In genomic region chr2:236888766-236889035, GRCh38 we compare ENCODE assay signal across 20 cellular contexts.
DNase-seq lines count a peak whose midpoint lies in the region; ATAC-seq, FAIRE-seq and TF ChIP-seq lines count a peak whose summit lies in the region.
"Had no signal": no experiment of that assay in that cellular context is flagged by ENCODE, and none has a peak within 500 bp of the region (broad histone marks: within the 10 kb centered on the region; RNA-seq: fewer than 3 reads in every experiment).

No MANE protein-coding gene starts in this region.

- H3K79me2 ChIP-seq in HepG2 (ENCODE audit: insufficient read depth, low read length) = no peaks in the 10 kb centered on the region
- no peaks in the 10 kb centered on the region for H3K79me2 ChIP-seq in smooth muscle cell (ENCODE audit: low read depth)

- no TSS peak for BruUV-seq in HepG2 (replicated peaks; lab: Mats Ljungman, UMichigan)

- H3K27me3 ChIP-seq in liver (ENCODE audit: control insufficient read depth in 4 of 4, insufficient read depth in 4 of 4, low read length in 3 of 4) = no peaks in the 10 kb centered on the region
- H3K27me3 ChIP-seq in HepG2 (ENCODE audit: control insufficient read depth in 1 of 2, insufficient read depth in 2 of 2, low read length in 2 of 2) = peaks cover 2 to 17% of the 10 kb centered on the region in 2 experiments; a peak in 2 of 5 replicates
- H3K27me3 ChIP-seq in muscle layer of colon (ENCODE audit: control insufficient read depth in 1 of 2, insufficient read depth in 2 of 2, low read length in 2 of 2) = no peaks in the 10 kb centered on the region
- no peaks in the 10 kb centered on the region for H3K27me3 ChIP-seq in smooth muscle cell (ENCODE audit: low read depth)

- no peak for ATAC-seq in HepG2
- no peak for ATAC-seq in GM18511 (IDR thresholded peaks at IDR 0.05; ENCODE audit: unreplicated experiment)
- ATAC-seq: A549 had no signal

- H3F3A ChIP-seq in smooth muscle cell (ENCODE audit: low read depth) = peaks cover 12% of the 10 kb centered on the region

- H3K4me2 ChIP-seq in HepG2 (ENCODE audit: low read depth, low read length) (no peak overlapping the region), smooth muscle cell (peak overlapping the region; percentile 67)
- H3K4me2 ChIP-seq: A549, SK-N-SH had no signal

- no peak for TF ChIP-seq EP300 in HepG2 (IDR thresholded peaks at IDR 0.05; ENCODE audit: low read depth in 2 of 2, low read length in 2 of 2)
- no peak for TF ChIP-seq EP300 in HepG2 (CRISPR knock-in tag; IDR thresholded peaks at IDR 0.05; ENCODE audit: borderline replicate concordance)

- no peak for FAIRE-seq in HepG2 (lab: Jason Lieb, UNC)
- FAIRE-seq: A549 had no signal

- H3K4me1 ChIP-seq in liver (ENCODE audit: control insufficient read depth in 4 of 4, insufficient read depth in 4 of 4, low read length in 3 of 4) (peaks cover 0 to 6% (median 2%) of the 10 kb centered on the region in 4 donors), HepG2 (ENCODE audit: insufficient read depth, low read length) (no peaks in the 10 kb centered on the region), muscle layer of colon (ENCODE audit: insufficient read depth, low read length) (peaks cover 11% of the 10 kb centered on the region), smooth muscle cell (ENCODE audit: low read depth) (no peaks in the 10 kb centered on the region)
- H3K4me1 ChIP-seq: A549 had no signal

- no peak for TF ChIP-seq POLR2A in HepG2 (IDR thresholded peaks at IDR 0.05; ENCODE audit: insufficient read depth in 1 of 2, low read depth in 2 of 2, low read length in 2 of 2)

- no peaks in the 10 kb centered on the region for H3K9me3 ChIP-seq in liver (ENCODE audit: control insufficient read depth in 4 of 4, low read length in 3 of 4)
- no peaks in the 10 kb centered on the region for H3K9me3 ChIP-seq in HepG2 (ENCODE audit: low read length)
- no peaks in the 10 kb centered on the region for H3K9me3 ChIP-seq in muscle layer of colon (ENCODE audit: low read length)
- no peaks in the 10 kb centered on the region for H3K9me3 ChIP-seq in smooth muscle cell (replicated peaks; ENCODE audit: low read depth)
- H3K9me3 ChIP-seq: A549, SK-N-SH had no signal

- intact Hi-C loops in HepG2 (cut with micrococcal nuclease; ENCODE audit: unreplicated experiment) = no loop called here

- CTCF ChIA-PET in HepG2 (lab: Yijun Ruan, JAX; ENCODE audit: low intra/inter-chr PET ratio, low total read pairs) = no interaction called here

- 90% methylated on average over 9 of the region's 9 CpGs for WGBS in liver
- WGBS in HepG2 (ENCODE audit: low lambda C conversion rate) = 49% methylated on average over 7 of the region's 9 CpGs
- WGBS in smooth muscle cell (ENCODE audit: low lambda C conversion rate) = 54% methylated on average over 9 of the region's 9 CpGs

- H3K4me3 ChIP-seq in liver (ENCODE audit: low read depth in 1 of 3, low read length in 3 of 3) = no peak overlapping the region
- H3K4me3 ChIP-seq in HepG2 (replicated peaks in 1 of 3; ENCODE audit: insufficient read depth in 1 of 3, low read depth in 2 of 3, low read length in 3 of 3) = no peak overlapping the region
- H3K4me3 ChIP-seq in muscle layer of colon (ENCODE audit: low read depth in 1 of 2, low read length in 2 of 2) = no peak overlapping the region
- no peak overlapping the region for H3K4me3 ChIP-seq in smooth muscle cell
- H3K4me3 ChIP-seq: A549 had no signal

- TF ChIP-seq CTCF in liver (IDR thresholded peaks at IDR 0.05; ENCODE audit: low read depth, low read length, missing input control) (no peak), HepG2 (CRISPR knock-in tag; IDR thresholded peaks at IDR 0.05) (no peak), smooth muscle cell (IDR thresholded peaks at IDR 0.05; ENCODE audit: borderline replicate concordance, insufficient read depth, poor library complexity, severe bottlenecking) (no peak)

- DNase-seq in HepG2 (ENCODE audit: low spot score) (no peak), smooth muscle cell (lab: John Stamatoyannopoulos, UW; ENCODE audit: unreplicated experiment) (no peak), AG08396 (ENCODE audit: low spot score) (no peak), SIG-M5 (lab: John Stamatoyannopoulos, UW) (no peak)
- DNase-seq in activated CD4-positive, alpha-beta T cell treated with anti-CD3 and anti-CD28 coated beads, Interleukin-2, amount 50 U/mL, for 1 hour = no peak
- DNase-seq: activated CD4-positive, alpha-beta T cell treated with anti-CD3 and anti-CD28 coated beads, Interleukin-2, amount 50 U/mL, for 4 hours; activated gamma-delta T cell treated with Interleukin-2 at 50 U/mL for 16 hours; COR-L47; DND-41; Karpas-422; NCI-H1694; NCI-H2171; NCI-H526; nucleus accumbens; SK-N-SH; WERI-Rb-1 had no signal

- no peak overlapping the region for H3K9ac ChIP-seq in liver (ENCODE audit: low read depth in 1 of 2, low read length in 2 of 2)
- no peak overlapping the region for H3K9ac ChIP-seq in HepG2 (ENCODE audit: insufficient read depth, low read depth, low read length)
- no peak overlapping the region for H3K9ac ChIP-seq in muscle layer of colon (ENCODE audit: low read length)
- peak overlapping the region; percentile 69 for H3K9ac ChIP-seq in smooth muscle cell (ENCODE audit: low read depth)
- H3K9ac ChIP-seq: SK-N-SH had no signal

- TF ChIP-seq RAD21 in liver (IDR thresholded peaks at IDR 0.05) (no peak), HepG2 (CRISPR knock-in tag; IDR thresholded peaks at IDR 0.05) (no peak)

- in situ Hi-C loops in HepG2 (cut with HindIII; ENCODE audit: extremely low pct_ligation_motif_present, low pct_unique_long_range_greater_than_20kb) = no loop called here

- H2AFZ ChIP-seq in HepG2 (ENCODE audit: low read length) (no peak overlapping the region), smooth muscle cell (ENCODE audit: low read depth) (peak overlapping the region; percentile 85)

- H3K27ac ChIP-seq in liver (ENCODE audit: low read depth in 1 of 2, low read length in 2 of 2) (peak overlapping the region; percentile 19 to 39), HepG2 (ENCODE audit: extremely low read length, insufficient read depth, low read length) (no peak overlapping the region), muscle layer of colon (ENCODE audit: low read depth, low read length) (peak overlapping the region; percentile 17), smooth muscle cell (ENCODE audit: low read depth) (peak overlapping the region; percentile 97)
- H3K27ac ChIP-seq: A549, WERI-Rb-1 had no signal

- no peaks in the 10 kb centered on the region for H4K20me1 ChIP-seq in HepG2 (ENCODE audit: insufficient read depth, low read length)
- no peaks in the 10 kb centered on the region for H4K20me1 ChIP-seq in smooth muscle cell (ENCODE audit: low read depth)

- POLR2A ChIA-PET in HepG2 (lab: Yijun Ruan, JAX) = no interaction called here

- H3K36me3 ChIP-seq in liver (ENCODE audit: control insufficient read depth in 4 of 4, insufficient read depth in 3 of 4, low read depth in 1 of 4, low read length in 3 of 4) (no peaks in the 10 kb centered on the region), HepG2 (replicated peaks in 1 of 2; ENCODE audit: control insufficient read depth in 1 of 2, insufficient read depth in 2 of 2, low read length in 2 of 2) (no peaks in the 10 kb centered on the region), muscle layer of colon (ENCODE audit: insufficient read depth, low read length) (no peaks in the 10 kb centered on the region), smooth muscle cell (ENCODE audit: low read depth) (no peaks in the 10 kb centered on the region)
- H3K36me3 ChIP-seq: WERI-Rb-1 had no signal

TF ChIP-seq in liver, 16 proteins besides CTCF, POLR2A, EP300 and RAD21 (continues in another document):
- TF ChIP-seq ZBTB33 (IDR thresholded peaks at IDR 0.05) = no peak
- TF ChIP-seq EGR1 (IDR thresholded peaks at IDR 0.05; ENCODE audit: low read depth in 2 of 2) = no peak
- no peak for TF ChIP-seq ATF3 (IDR thresholded peaks at IDR 0.05)

TF ChIP-seq in HepG2, 621 proteins besides CTCF, POLR2A, EP300 and RAD21 (continues in another document):
- TF ChIP-seq TGIF2 (CRISPR knock-in tag; IDR thresholded peaks at IDR 0.05) = no peak
- no peak for TF ChIP-seq IRX3 (CRISPR knock-in tag; IDR thresholded peaks at IDR 0.05; ENCODE audit: borderline replicate concordance, low read depth)
- TF ChIP-seq, protein P1, sequence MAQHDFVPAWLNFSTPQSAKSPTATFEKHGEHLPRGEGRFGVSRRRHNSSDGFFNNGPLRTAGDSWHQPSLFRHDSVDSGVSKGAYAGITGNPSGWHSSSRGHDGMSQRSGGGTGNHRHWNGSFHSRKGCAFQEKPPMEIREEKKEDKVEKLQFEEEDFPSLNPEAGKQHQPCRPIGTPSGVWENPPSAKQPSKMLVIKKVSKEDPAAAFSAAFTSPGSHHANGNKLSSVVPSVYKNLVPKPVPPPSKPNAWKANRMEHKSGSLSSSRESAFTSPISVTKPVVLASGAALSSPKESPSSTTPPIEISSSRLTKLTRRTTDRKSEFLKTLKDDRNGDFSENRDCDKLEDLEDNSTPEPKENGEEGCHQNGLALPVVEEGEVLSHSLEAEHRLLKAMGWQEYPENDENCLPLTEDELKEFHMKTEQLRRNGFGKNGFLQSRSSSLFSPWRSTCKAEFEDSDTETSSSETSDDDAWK (CRISPR knock-in tag; IDR thresholded peaks at IDR 0.05) = no peak
- TF ChIP-seq ZNF772 (CRISPR knock-in tag; IDR thresholded peaks at IDR 0.05) = no peak
